ENCODE assay signal across 17 cellular contexts in genomic region chr13:46342538-46342937, GRCh38. TPM values are rescaled to one million over a fixed set of nuclear protein-coding genes. Genes with fewer than 3 reads are reported as not detected.
A peak's percentile ranks its signal among the peaks of the same experiment; 100 is the strongest.
DNase-seq lines count a peak whose midpoint lies in the region; ATAC-seq lines count a peak whose summit lies in the region.
"Had no signal": no experiment of that assay in that cellular context is flagged by ENCODE, and none has a peak within 500 bp of the region (broad histone marks: within the 10 kb centered on the region; RNA-seq: fewer than 3 reads in every experiment).

No MANE protein-coding gene starts in this region.

- no peaks in the 10 kb centered on the region for H3K27me3 Mint-ChIP-seq in activated naive CD8-positive, alpha-beta T cell treated with anti-CD3 and anti-CD28 coated beads for 36 hours
- no peaks in the 10 kb centered on the region for H3K27me3 Mint-ChIP-seq in activated naive CD8-positive, alpha-beta T cell treated with anti-CD3 and anti-CD28 coated beads, Interleukin-2, amount 50 U/mL, for 24 hours
- H3K27me3 Mint-ChIP-seq in IgD-negative memory B cell: no peaks in the 10 kb centered on the region
- H3K27me3 Mint-ChIP-seq in activated T-helper 17 cell treated with anti-CD3 and anti-CD28 coated beads, Interleukin-2, amount 50 U/mL, for 72 hours: peaks cover 5% of the 10 kb centered on the region

- H3K4me3 Mint-ChIP-seq in activated naive CD8-positive, alpha-beta T cell treated with anti-CD3 and anti-CD28 coated beads for 36 hours: no peak overlapping the region
- no peak overlapping the region for H3K4me3 Mint-ChIP-seq in activated naive CD8-positive, alpha-beta T cell treated with anti-CD3 and anti-CD28 coated beads, Interleukin-2, amount 50 U/mL, for 24 hours
- peak overlapping the region in 1 of 4 donors; percentile 19 for H3K4me3 Mint-ChIP-seq in IgD-negative memory B cell
- peak overlapping the region; percentile 40 for H3K4me3 Mint-ChIP-seq in activated T-helper 17 cell treated with anti-CD3 and anti-CD28 coated beads, Interleukin-2, amount 50 U/mL, for 72 hours
- H3K4me3 Mint-ChIP-seq in stimulated activated effector memory CD8-positive, alpha-beta T cell treated with anti-CD3 and anti-CD28 coated beads, Interleukin-12 subunit alpha, Interleukin-12 subunit beta, amount 100 ng/mL, for 72 hours: no peak overlapping the region

- peak overlapping the region; percentile 45 for H3K27ac Mint-ChIP-seq in activated naive CD8-positive, alpha-beta T cell treated with anti-CD3 and anti-CD28 coated beads for 36 hours
- no peak overlapping the region for H3K27ac Mint-ChIP-seq in activated naive CD8-positive, alpha-beta T cell treated with anti-CD3 and anti-CD28 coated beads, Interleukin-2, amount 50 U/mL, for 24 hours
- H3K27ac Mint-ChIP-seq in IgD-negative memory B cell: peak overlapping the region in 2 of 3 donors; percentile 13 to 52
- H3K27ac Mint-ChIP-seq in activated T-helper 17 cell treated with anti-CD3 and anti-CD28 coated beads, Interleukin-2, amount 50 U/mL, for 72 hours: peak overlapping the region; percentile 81
- peak overlapping the region; percentile 53 for H3K27ac Mint-ChIP-seq in stimulated activated effector memory CD8-positive, alpha-beta T cell treated with anti-CD3 and anti-CD28 coated beads, Interleukin-12 subunit alpha, Interleukin-12 subunit beta, amount 100 ng/mL, for 72 hours

- H3K36me3 Mint-ChIP-seq in activated naive CD8-positive, alpha-beta T cell treated with anti-CD3 and anti-CD28 coated beads for 36 hours: peaks cover 10% of the 10 kb centered on the region
- H3K36me3 Mint-ChIP-seq in activated naive CD8-positive, alpha-beta T cell treated with anti-CD3 and anti-CD28 coated beads, Interleukin-2, amount 50 U/mL, for 24 hours (ENCODE audit: low read depth): peaks cover 4% of the 10 kb centered on the region
- peaks cover 2% of the 10 kb centered on the region for H3K36me3 Mint-ChIP-seq in IgD-negative memory B cell
- H3K36me3 Mint-ChIP-seq in activated T-helper 17 cell treated with anti-CD3 and anti-CD28 coated beads, Interleukin-2, amount 50 U/mL, for 72 hours (ENCODE audit: low read depth): no peaks in the 10 kb centered on the region
- H3K36me3 Mint-ChIP-seq in stimulated activated effector memory CD8-positive, alpha-beta T cell treated with anti-CD3 and anti-CD28 coated beads, Interleukin-12 subunit alpha, Interleukin-12 subunit beta, amount 100 ng/mL, for 72 hours: no peaks in the 10 kb centered on the region

- no peak for DNase-seq in activated naive CD8-positive, alpha-beta T cell treated with anti-CD3 and anti-CD28 coated beads for 36 hours
- DNase-seq in activated naive CD8-positive, alpha-beta T cell treated with anti-CD3 and anti-CD28 coated beads, Interleukin-2, amount 50 U/mL, for 24 hours: no peak
- no peak for DNase-seq in stimulated activated effector memory CD8-positive, alpha-beta T cell treated with anti-CD3 and anti-CD28 coated beads, Interleukin-12 subunit alpha, Interleukin-12 subunit beta, amount 100 ng/mL, for 72 hours (ENCODE audit: low spot score in 2 of 2)
- DNase-seq in T1000 (lab: John Stamatoyannopoulos, UW) (no peak), sciatic nerve (ENCODE audit: low spot score) (no peak), NCI-H1105 (lab: John Stamatoyannopoulos, UW) (no peak)
- DNase-seq: activated CD4-positive, alpha-beta T cell treated with anti-CD3 and anti-CD28 coated beads, Interleukin-2, amount 50 U/mL, for 1 hour; activated T-cell treated with anti-CD3 and anti-CD28 coated beads, Interleukin-2, amount 50 U/mL, for 1 hour; NCI-H146; NCI-H2227 treated with DMSO at 0.1 percent for 48 hours; NCI-H82; nucleus accumbens; stimulated activated CD4-positive, alpha-beta T cell treated with anti-CD3 and anti-CD28 coated beads, Interleukin-15, amount 100 ng/mL, for 24 hours; tibial artery had no signal

- intact Hi-C loops in sciatic nerve (cut with DNase I): no loop called here

- no peak for ATAC-seq in activated naive CD8-positive, alpha-beta T cell treated with anti-CD3 and anti-CD28 coated beads, Interleukin-2, amount 50 U/mL, for 24 hours
- ATAC-seq in activated T-helper 17 cell treated with anti-CD3 and anti-CD28 coated beads, Interleukin-2, amount 50 U/mL, for 72 hours (replicated peaks): no peak
- no peak for ATAC-seq in stimulated activated effector memory CD8-positive, alpha-beta T cell treated with anti-CD3 and anti-CD28 coated beads, Interleukin-12 subunit alpha, Interleukin-12 subunit beta, amount 100 ng/mL, for 72 hours
- no peak for ATAC-seq in sciatic nerve
- ATAC-seq: activated naive CD4-positive, alpha-beta T cell treated with anti-CD3 and anti-CD28 coated beads, Interleukin-2, amount 50 U/mL, for 72 hours had no signal

- H3K9me3 Mint-ChIP-seq in activated naive CD8-positive, alpha-beta T cell treated with anti-CD3 and anti-CD28 coated beads for 36 hours: peaks cover 4% of the 10 kb centered on the region
- H3K9me3 Mint-ChIP-seq in activated naive CD8-positive, alpha-beta T cell treated with anti-CD3 and anti-CD28 coated beads, Interleukin-2, amount 50 U/mL, for 24 hours: no peaks in the 10 kb centered on the region
- no peaks in the 10 kb centered on the region for H3K9me3 Mint-ChIP-seq in IgD-negative memory B cell
- no peaks in the 10 kb centered on the region for H3K9me3 Mint-ChIP-seq in activated T-helper 17 cell treated with anti-CD3 and anti-CD28 coated beads, Interleukin-2, amount 50 U/mL, for 72 hours
- no peaks in the 10 kb centered on the region for H3K9me3 Mint-ChIP-seq in stimulated activated effector memory CD8-positive, alpha-beta T cell treated with anti-CD3 and anti-CD28 coated beads, Interleukin-12 subunit alpha, Interleukin-12 subunit beta, amount 100 ng/mL, for 72 hours

- H3K4me1 Mint-ChIP-seq in activated naive CD8-positive, alpha-beta T cell treated with anti-CD3 and anti-CD28 coated beads for 36 hours: peaks cover 33% of the 10 kb centered on the region
- H3K4me1 Mint-ChIP-seq in activated naive CD8-positive, alpha-beta T cell treated with anti-CD3 and anti-CD28 coated beads, Interleukin-2, amount 50 U/mL, for 24 hours: peaks cover 49% of the 10 kb centered on the region
- H3K4me1 Mint-ChIP-seq in IgD-negative memory B cell: peaks cover 35 to 46% (median 42%) of the 10 kb centered on the region in 3 donors
- peaks cover 30% of the 10 kb centered on the region for H3K4me1 Mint-ChIP-seq in activated T-helper 17 cell treated with anti-CD3 and anti-CD28 coated beads, Interleukin-2, amount 50 U/mL, for 72 hours
- peaks cover 45% of the 10 kb centered on the region for H3K4me1 Mint-ChIP-seq in stimulated activated effector memory CD8-positive, alpha-beta T cell treated with anti-CD3 and anti-CD28 coated beads, Interleukin-12 subunit alpha, Interleukin-12 subunit beta, amount 100 ng/mL, for 72 hours

RNA-seq across cellular contexts. Expression of gene RUBCNL, which starts 44.5 kb away (rescaled TPM):
- 1 to 10 TPM; 1.1 to 1.9 TPM for total RNA-seq in activated naive CD8-positive, alpha-beta T cell treated with anti-CD3 and anti-CD28 coated beads for 36 hours
- 82.6 TPM for polyA plus RNA-seq in IgD-negative memory B cell
- 1 to 10 TPM in 1 of 2 donors, under 1 TPM in 1; 0.56 to 3.4 TPM for total RNA-seq in activated T-helper 17 cell treated with anti-CD3 and anti-CD28 coated beads, Interleukin-2, amount 50 U/mL, for 72 hours
- 7.3 TPM for total RNA-seq in sciatic nerve
